Comparison of ENCODE assay signal across 14 cellular contexts in the genomic region with DNA sequence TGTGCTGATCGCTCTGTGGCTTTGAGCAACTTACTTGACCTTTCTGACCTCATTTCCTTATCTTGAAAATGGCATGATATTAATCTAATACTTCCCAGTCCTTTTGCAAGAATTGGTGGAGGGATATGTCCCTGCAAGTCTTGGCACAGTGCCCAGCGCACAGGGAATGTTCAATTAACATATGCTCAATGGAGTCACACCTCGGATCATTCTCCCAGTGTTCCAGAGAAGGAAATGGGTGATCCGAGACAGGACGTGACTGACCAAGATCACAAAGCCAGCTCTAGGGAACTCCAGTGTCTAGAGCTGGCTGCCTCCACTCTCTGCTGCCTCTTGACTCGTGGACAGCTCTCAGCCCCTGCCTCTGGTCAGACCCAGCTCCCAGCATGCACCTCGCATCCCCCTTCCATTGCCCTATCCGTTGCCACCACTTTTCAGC. TPM values are rescaled to one million over a fixed set of nuclear protein-coding genes. Genes with fewer than 3 reads are reported as not detected.
A peak's percentile ranks its signal among the peaks of the same experiment; 100 is the strongest.
DNase-seq lines count a peak whose midpoint lies in the region; ATAC-seq, FAIRE-seq and TF ChIP-seq lines count a peak whose summit lies in the region.
"Had no signal": no experiment of that assay in that cellular context is flagged by ENCODE, and none has a peak within 500 bp of the region (broad histone marks: within the 10 kb centered on the region; RNA-seq: fewer than 3 reads in every experiment).

No MANE protein-coding gene starts in this region.

- H3K79me2 ChIP-seq in endothelial cell of umbilical vein (ENCODE audit: control insufficient read depth, insufficient read depth, low read length): peaks cover 1% of the 10 kb centered on the region

- TF ChIP-seq CTCF in endothelial cell of umbilical vein (IDR thresholded peaks at IDR 0.05; ENCODE audit: extremely low read depth in 1 of 2, insufficient read depth in 1 of 2, low read depth in 1 of 2, low read length in 2 of 2) (no peak), mucosa of descending colon (IDR thresholded peaks at IDR 0.05) (no peak), vagina (IDR thresholded peaks at IDR 0.05) (no peak), BE2C (IDR thresholded peaks at IDR 0.05; ENCODE audit: low read depth, low read length) (no peak), tibial artery (IDR thresholded peaks at IDR 0.05) (no peak)

- intact Hi-C loops in endothelial cell of umbilical vein (cut with micrococcal nuclease): loop anchor here (10.0 kb wide), 1 partner anchor 1185 kb away; the partner anchor contains the start of gene U2AF2
- intact Hi-C loops in mucosa of descending colon (cut with DNase I, micrococcal nuclease): no loop called here
- intact Hi-C loops in vagina (cut with DNase I): no loop called here
- intact Hi-C loops in tibial artery (cut with DNase I; ENCODE audit: low total_unique reads): loop anchor here (5.0 kb wide), 1 partner anchor 648 kb away; the partner anchor contains the start of gene PPP1R12C

- H3K9ac ChIP-seq in endothelial cell of umbilical vein (replicated peaks; ENCODE audit: extremely low read depth, insufficient read depth, low read length): peak overlapping the region; percentile 33

- no peak overlapping the region for H2AFZ ChIP-seq in endothelial cell of umbilical vein (ENCODE audit: low read depth, low read length)

- POLR2A ChIA-PET in endothelial cell of umbilical vein (lab: Charles Lee): interaction anchor here (0.5 to 1.2 kb wide), 2 partner anchors 21 to 522 kb away, joined by 3 read pairs; partner anchors contain the start of gene LENG8

- H3K27me3 ChIP-seq in endothelial cell of umbilical vein (ENCODE audit: control insufficient read depth in 2 of 2, insufficient read depth in 2 of 2, low read length in 2 of 2): no peaks in the 10 kb centered on the region
- no peaks in the 10 kb centered on the region for H3K27me3 ChIP-seq in vagina
- peaks cover 42% of the 10 kb centered on the region for H3K27me3 ChIP-seq in BE2C
- peaks cover 0 to 21% of the 10 kb centered on the region in 2 donors for H3K27me3 ChIP-seq in tibial artery

- H4K20me1 ChIP-seq in endothelial cell of umbilical vein (replicated peaks; ENCODE audit: control insufficient read depth, extremely low read depth, insufficient read depth, low read length): no peaks in the 10 kb centered on the region

- peak; percentile 48 for DNase-seq in activated effector memory CD4-positive, alpha-beta T cell treated with anti-CD3 and anti-CD28 coated beads, Interleukin-2, amount 50 U/mL, for 16 hours
- DNase-seq in activated effector memory CD4-positive, alpha-beta T cell treated with Interleukin-2 at 50 U/mL for 16 hours: no peak
- DNase-seq in endothelial cell of umbilical vein (ENCODE audit: low read depth, low spot score) (peak; percentile 70), mucosa of descending colon (peak; percentile 77 to 82 (median 78)), vagina (ENCODE audit: extremely low spot score in 2 of 2) (no peak), BE2C (no peak), tibial artery (no peak)
- DNase-seq: activated T-cell treated with anti-CD3 and anti-CD28 coated beads, Interleukin-2, amount 50 U/mL, for 24 hours had no signal

- H3K36me3 ChIP-seq in endothelial cell of umbilical vein (ENCODE audit: control insufficient read depth in 2 of 2, extremely low read depth in 1 of 2, insufficient read depth in 2 of 2, low read length in 2 of 2) (no peaks in the 10 kb centered on the region), mucosa of descending colon (ENCODE audit: low read depth) (no peaks in the 10 kb centered on the region), vagina (no peaks in the 10 kb centered on the region), BE2C (no peaks in the 10 kb centered on the region), tibial artery (no peaks in the 10 kb centered on the region)
- H3K36me3 ChIP-seq: SJCRH30 had no signal

- no TSS peak for BruUV-seq in endothelial cell of umbilical vein (replicated peaks; lab: Mats Ljungman, UMichigan)

- H3K27ac ChIP-seq in endothelial cell of umbilical vein (ENCODE audit: insufficient read depth, low read depth, low read length) (peak overlapping the region; percentile 88), vagina (peak overlapping the region; percentile 23), tibial artery (no peak overlapping the region)
- H3K27ac ChIP-seq: epithelial cell of prostate, SJCRH30 had no signal

- H3K9me1 ChIP-seq in endothelial cell of umbilical vein (replicated peaks; ENCODE audit: control insufficient read depth, extremely low read depth, insufficient read depth, low read length): no peaks in the 10 kb centered on the region

- H3K4me2 ChIP-seq in endothelial cell of umbilical vein (ENCODE audit: insufficient read depth, low read length): peak overlapping the region; percentile 26

- peak; percentile 98 for FAIRE-seq in endothelial cell of umbilical vein (lab: Jason Lieb, UNC)
- FAIRE-seq: GM18507, urothelium cell line had no signal

- peaks cover 35% of the 10 kb centered on the region for H3K4me1 ChIP-seq in endothelial cell of umbilical vein (ENCODE audit: control insufficient read depth, extremely low read depth, insufficient read depth, low read length)
- peaks cover 48% of the 10 kb centered on the region for H3K4me1 ChIP-seq in mucosa of descending colon (ENCODE audit: low read depth)
- H3K4me1 ChIP-seq in vagina: peaks cover 50% of the 10 kb centered on the region
- no peaks in the 10 kb centered on the region for H3K4me1 ChIP-seq in BE2C
- H3K4me1 ChIP-seq in tibial artery: peaks cover 0 to 34% (median 19%) of the 10 kb centered on the region in 4 donors
- H3K4me1 ChIP-seq: SJCRH30 had no signal

- H3K9me3 ChIP-seq in endothelial cell of umbilical vein (replicated peaks; ENCODE audit: control insufficient read depth, insufficient read depth, low read length): no peaks in the 10 kb centered on the region
- no peaks in the 10 kb centered on the region for H3K9me3 ChIP-seq in mucosa of descending colon
- H3K9me3 ChIP-seq in vagina: no peaks in the 10 kb centered on the region
- H3K9me3 ChIP-seq in BE2C: no peaks in the 10 kb centered on the region
- no peaks in the 10 kb centered on the region for H3K9me3 ChIP-seq in tibial artery
- H3K9me3 ChIP-seq: SJCRH30 had no signal

- TF ChIP-seq POLR2A in endothelial cell of umbilical vein (IDR thresholded peaks at IDR 0.05; ENCODE audit: low read depth, low read length): peak; percentile 41
- no peak for TF ChIP-seq POLR2A in vagina (IDR thresholded peaks at IDR 0.05)

- CTCF ChIA-PET in endothelial cell of umbilical vein (lab: Charles Lee): no interaction called here

- dilution Hi-C loops in endothelial cell of umbilical vein (cut with MboI; ENCODE audit: extremely low pct_ligation_motif_present, low sequenced_read_pairs): no loop called here

- ATAC-seq in mucosa of descending colon (peak; percentile 22), GM21390 (IDR thresholded peaks at IDR 0.05; ENCODE audit: unreplicated experiment) (no peak)

- no peak overlapping the region for H3K4me3 ChIP-seq in endothelial cell of umbilical vein (replicated peaks in 1 of 3; ENCODE audit: insufficient read depth in 1 of 3, low read depth in 1 of 3, low read length in 3 of 3)
- H3K4me3 ChIP-seq in mucosa of descending colon: no peak overlapping the region
- H3K4me3 ChIP-seq in vagina: no peak overlapping the region
- no peak overlapping the region for H3K4me3 ChIP-seq in BE2C (ENCODE audit: low read depth, low read length)
- H3K4me3 ChIP-seq in tibial artery: no peak overlapping the region
- H3K4me3 ChIP-seq: SJCRH30 had no signal

RNA-seq across cellular contexts. Expression of gene CDC42EP5, which starts 3.6 kb away (rescaled TPM):
- 73.8 and 85.5 TPM in 2 replicates for total RNA-seq in endothelial cell of umbilical vein
- polyA plus RNA-seq in endothelial cell of umbilical vein: 37.3 and 48.3 TPM in 2 replicates
- polyA plus RNA-seq in endothelial cell of umbilical vein (2011; cell fraction: cytosol; rRNA removed): 10.6 and 30.3 TPM in 2 replicates
- polyA plus RNA-seq in endothelial cell of umbilical vein (2011; cell fraction: nucleus; rRNA removed): 10.9 and 11.5 TPM in 2 replicates
- polyA plus RNA-seq in endothelial cell of umbilical vein (2012): 16.2 and 50.4 TPM in 2 replicates
- polyA minus RNA-seq in endothelial cell of umbilical vein: 2.6 and 3.6 TPM in 2 replicates
- not detected for polyA minus RNA-seq in endothelial cell of umbilical vein (2011; cell fraction: cytosol; rRNA and poly(A)+ RNA removed)
- 1.4 and 6.2 TPM in 2 replicates for polyA minus RNA-seq in endothelial cell of umbilical vein (2011; cell fraction: nucleus; rRNA and poly(A)+ RNA removed)
- 100 to 1,000 TPM; 130 to 446 (median 319) TPM for total RNA-seq in mucosa of descending colon
- total RNA-seq in vagina: 33.4 TPM
- not detected for polyA plus RNA-seq in BE2C (2012; ENCODE audit: insufficient read depth, insufficient read length, low read depth)

RNA-seq across cellular contexts. Expression of gene LENG9, which starts 5.9 kb away (rescaled TPM):
- 2.8 and 3.2 TPM in 2 replicates for total RNA-seq in endothelial cell of umbilical vein
- 0.97 and 1.5 TPM in 2 replicates for polyA plus RNA-seq in endothelial cell of umbilical vein
- 0.61 and 0.93 TPM in 2 replicates for polyA plus RNA-seq in endothelial cell of umbilical vein (2011; cell fraction: cytosol; rRNA removed)
- polyA plus RNA-seq in endothelial cell of umbilical vein (2011; cell fraction: nucleus; rRNA removed): 0.70 and 0.76 TPM in 2 replicates
- 1.8 and 3.8 TPM in 2 replicates for polyA plus RNA-seq in endothelial cell of umbilical vein (2012)
- polyA minus RNA-seq in endothelial cell of umbilical vein: 0.74 and 2.1 TPM in 2 replicates
- 7.8 TPM for polyA minus RNA-seq in endothelial cell of umbilical vein (2011; cell fraction: cytosol; rRNA and poly(A)+ RNA removed)
- 0.87 and 3.4 TPM in 2 replicates for polyA minus RNA-seq in endothelial cell of umbilical vein (2011; cell fraction: nucleus; rRNA and poly(A)+ RNA removed)
- total RNA-seq in mucosa of descending colon: 10 to 100 TPM in 2 of 3 donors, 1 to 10 TPM in 1; 9.2 to 21.6 (median 20.9) TPM
- total RNA-seq in vagina: 10.3 TPM
- 6.1 TPM for polyA plus RNA-seq in BE2C (2012; ENCODE audit: insufficient read depth, insufficient read length, low read depth)

RNA-seq across cellular contexts. Expression of gene LENG8, which starts 20.5 kb away (rescaled TPM):
- total RNA-seq in endothelial cell of umbilical vein (213 and 218 TPM in 2 replicates), mucosa of descending colon (100 to 1,000 TPM; 157 to 214 (median 199) TPM), vagina (129 TPM)
- polyA plus RNA-seq in endothelial cell of umbilical vein: 130 and 134 TPM in 2 replicates
- 15.7 and 31.4 TPM in 2 replicates for polyA plus RNA-seq in endothelial cell of umbilical vein (2011; cell fraction: cytosol; rRNA removed)
- 910 and 958 TPM in 2 replicates for polyA plus RNA-seq in endothelial cell of umbilical vein (2011; cell fraction: nucleus; rRNA removed)
- 88.4 and 126 TPM in 2 replicates for polyA plus RNA-seq in endothelial cell of umbilical vein (2012)
- polyA minus RNA-seq in endothelial cell of umbilical vein: 105 and 107 TPM in 2 replicates
- 9.1 TPM for polyA minus RNA-seq in endothelial cell of umbilical vein (2011; cell fraction: cytosol; rRNA and poly(A)+ RNA removed)
- 160 and 181 TPM in 2 replicates for polyA minus RNA-seq in endothelial cell of umbilical vein (2011; cell fraction: nucleus; rRNA and poly(A)+ RNA removed)
- polyA plus RNA-seq in BE2C (2012; ENCODE audit: insufficient read depth, insufficient read length, low read depth): 163 TPM

RNA-seq across cellular contexts. Expression of gene LAIR2, which starts 33.1 kb away (rescaled TPM):
- not detected in 2 replicates for total RNA-seq in endothelial cell of umbilical vein
- not detected in 2 replicates for polyA plus RNA-seq in endothelial cell of umbilical vein
- polyA plus RNA-seq in endothelial cell of umbilical vein (2011; cell fraction: cytosol; rRNA removed): not detected in 2 replicates
- not detected in 2 replicates for polyA plus RNA-seq in endothelial cell of umbilical vein (2011; cell fraction: nucleus; rRNA removed)
- not detected in 2 replicates for polyA plus RNA-seq in endothelial cell of umbilical vein (2012)
- polyA minus RNA-seq in endothelial cell of umbilical vein: not detected in 2 replicates
- not detected for polyA minus RNA-seq in endothelial cell of umbilical vein (2011; cell fraction: cytosol; rRNA and poly(A)+ RNA removed)
- polyA minus RNA-seq in endothelial cell of umbilical vein (2011; cell fraction: nucleus; rRNA and poly(A)+ RNA removed): not detected in 2 replicates
- total RNA-seq in mucosa of descending colon: not detected
- total RNA-seq in vagina: not detected
- polyA plus RNA-seq in BE2C (2012; ENCODE audit: insufficient read depth, insufficient read length, low read depth): not detected
- total RNA-seq: NCI-H460, SJCRH30 had no signal

RNA-seq across cellular contexts. Expression of gene TTYH1, which starts 54.3 kb away (rescaled TPM):
- total RNA-seq in endothelial cell of umbilical vein (not detected in 2 replicates), mucosa of descending colon (1 to 10 TPM in 2 of 3 donors, under 1 TPM in 1; 0.55 to 8.7 (median 1.3) TPM), vagina (5.9 TPM)
- not detected in 2 replicates for polyA plus RNA-seq in endothelial cell of umbilical vein
- not detected in 2 replicates for polyA plus RNA-seq in endothelial cell of umbilical vein (2011; cell fraction: cytosol; rRNA removed)
- not detected in 2 replicates for polyA plus RNA-seq in endothelial cell of umbilical vein (2011; cell fraction: nucleus; rRNA removed)
- 0.16 and 0.41 TPM in 2 replicates for polyA plus RNA-seq in endothelial cell of umbilical vein (2012)
- not detected in 2 replicates for polyA minus RNA-seq in endothelial cell of umbilical vein
- not detected for polyA minus RNA-seq in endothelial cell of umbilical vein (2011; cell fraction: cytosol; rRNA and poly(A)+ RNA removed)
- polyA minus RNA-seq in endothelial cell of umbilical vein (2011; cell fraction: nucleus; rRNA and poly(A)+ RNA removed): not detected in 2 replicates
- 1.6 TPM for polyA plus RNA-seq in BE2C (2012; ENCODE audit: insufficient read depth, insufficient read length, low read depth)
- total RNA-seq: NCI-H460, SJCRH30 had no signal

Comparison
In these comparisons a context has a peak if more than half of its experiments do, and no peak if none do; other contexts are left out.
1. DNase-seq: peak in activated effector memory CD4-positive, alpha-beta T cell treated with anti-CD3 and anti-CD28 coated beads, Interleukin-2, amount 50 U/mL, for 16 hours (single experiment), endothelial cell of umbilical vein (single experiment) and mucosa of descending colon (3 of 3); none in activated effector memory CD4-positive, alpha-beta T cell treated with Interleukin-2 at 50 U/mL for 16 hours (single experiment), vagina (0 of 2), BE2C (single experiment) and tibial artery (0 of 2).
2. H3K27ac ChIP-seq: peak in endothelial cell of umbilical vein (single experiment) and vagina (single experiment); none in tibial artery (0 of 2).
3. intact Hi-C loops: an anchor here in endothelial cell of umbilical vein (10.0 kb wide) and tibial artery (5.0 kb wide); none called in mucosa of descending colon and vagina.